In genomic region chr4:985123-985830, GRCh38 we compare ENCODE assay signal across 6 cellular contexts. TPM values are rescaled to one million over a fixed set of nuclear protein-coding genes. Genes with fewer than 3 reads are reported as not detected.
A peak's percentile ranks its signal among the peaks of the same experiment; 100 is the strongest.
DNase-seq lines count a peak whose midpoint lies in the region; ATAC-seq and TF ChIP-seq lines count a peak whose summit lies in the region.

No MANE protein-coding gene starts in this region.

- DNase-seq in GM10248 (ENCODE audit: extremely low spot score) (peak; percentile 63), glutamatergic neuron (no peak)
- peak; percentile 91 for DNase-seq in activated CD4-positive, alpha-beta T cell treated with anti-CD3 and anti-CD28 coated beads, Interleukin-2, amount 10 ng/mL, durations not matched to agents 24 days and 14 days
- peak; percentile 51 to 82 (median 58) for DNase-seq in stimulated activated CD4-positive, alpha-beta T cell treated with anti-CD3 and anti-CD28 coated beads, TNF-alpha, amount 100 ng/mL, for 24 hours (ENCODE audit: low read depth in 3 of 3)

- POLR2A ChIA-PET in GM10248 (lab: Yijun Ruan, JAX): no interaction called here

- H3K27ac Mint-ChIP-seq in activated CD4-positive, alpha-beta T cell treated with anti-CD3 and anti-CD28 coated beads, Interleukin-2, amount 10 ng/mL, durations not matched to agents 24 days and 14 days: no peak overlapping the region
- no peak overlapping the region for H3K27ac Mint-ChIP-seq in glutamatergic neuron (ENCODE audit: unreplicated experiment)

- no peaks in the 10 kb centered on the region for H3K36me3 Mint-ChIP-seq in activated CD4-positive, alpha-beta T cell treated with anti-CD3 and anti-CD28 coated beads, Interleukin-2, amount 10 ng/mL, durations not matched to agents 24 days and 14 days (ENCODE audit: low read depth)
- no peaks in the 10 kb centered on the region for H3K36me3 Mint-ChIP-seq in glutamatergic neuron (ENCODE audit: unreplicated experiment)

- peak overlapping the region; percentile 66 for H3K4me3 Mint-ChIP-seq in activated CD4-positive, alpha-beta T cell treated with anti-CD3 and anti-CD28 coated beads, Interleukin-2, amount 10 ng/mL, durations not matched to agents 24 days and 14 days
- peak overlapping the region; percentile 92 for H3K4me3 Mint-ChIP-seq in glutamatergic neuron (ENCODE audit: unreplicated experiment)

- no peaks in the 10 kb centered on the region for H3K9me3 Mint-ChIP-seq in activated CD4-positive, alpha-beta T cell treated with anti-CD3 and anti-CD28 coated beads, Interleukin-2, amount 10 ng/mL, durations not matched to agents 24 days and 14 days
- peaks cover 1% of the 10 kb centered on the region for H3K9me3 Mint-ChIP-seq in glutamatergic neuron (ENCODE audit: unreplicated experiment)

- intact Hi-C loops in activated CD4-positive, alpha-beta T cell treated with anti-CD3 and anti-CD28 coated beads, Interleukin-2, amount 10 ng/mL, durations not matched to agents 24 days and 14 days (cut with micrococcal nuclease): loop anchor here (5.0 kb wide), 1 partner anchor 313 kb away; the partner anchor contains the start of genes ATP5ME and MYL5

- CTCF ChIA-PET in GM10248 (lab: Yijun Ruan, JAX): interaction anchor here (1.5 to 4.8 kb wide), 2 partner anchors 21 to 243 kb away, joined by 3 to 43 read pairs; no protein-coding TSS in a partner anchor

- H3K27me3 Mint-ChIP-seq in activated CD4-positive, alpha-beta T cell treated with anti-CD3 and anti-CD28 coated beads, Interleukin-2, amount 10 ng/mL, durations not matched to agents 24 days and 14 days: no peaks in the 10 kb centered on the region
- peaks cover 5% of the 10 kb centered on the region for H3K27me3 Mint-ChIP-seq in glutamatergic neuron (ENCODE audit: unreplicated experiment)

- no peak for ATAC-seq in GM18867 (IDR thresholded peaks at IDR 0.05; ENCODE audit: unreplicated experiment)
- no peak for ATAC-seq in HG03571 (IDR thresholded peaks at IDR 0.05; ENCODE audit: unreplicated experiment)

- H3K4me1 Mint-ChIP-seq in activated CD4-positive, alpha-beta T cell treated with anti-CD3 and anti-CD28 coated beads, Interleukin-2, amount 10 ng/mL, durations not matched to agents 24 days and 14 days: peaks cover 15% of the 10 kb centered on the region
- H3K4me1 Mint-ChIP-seq in glutamatergic neuron (ENCODE audit: low read depth, unreplicated experiment): peaks cover 20% of the 10 kb centered on the region

- TF ChIP-seq CTCF in GM10248 (IDR thresholded peaks at IDR 0.05; ENCODE audit: control extremely low read depth, extremely low read depth, low read depth, missing control alignments) (no peak), glutamatergic neuron (IDR thresholded peaks at IDR 0.05; ENCODE audit: partially characterized antibody, unreplicated experiment) (no peak)

RNA-seq across cellular contexts. Expression of gene IDUA, which starts 1.6 kb away (rescaled TPM):
- 30.4 and 31.2 TPM in 2 replicates for total RNA-seq in activated CD4-positive, alpha-beta T cell treated with anti-CD3 and anti-CD28 coated beads, Interleukin-2, amount 10 ng/mL, durations not matched to agents 24 days and 14 days
- 20.3 TPM for total RNA-seq in glutamatergic neuron (ENCODE audit: unreplicated experiment)

RNA-seq across cellular contexts. Expression of gene SLC26A1, which starts 7.9 kb away (rescaled TPM):
- total RNA-seq in activated CD4-positive, alpha-beta T cell treated with anti-CD3 and anti-CD28 coated beads, Interleukin-2, amount 10 ng/mL, durations not matched to agents 24 days and 14 days: 0.26 TPM in 1 of 2 replicates, not detected in the other
- total RNA-seq in glutamatergic neuron (ENCODE audit: unreplicated experiment): 0.54 TPM

RNA-seq across cellular contexts. Expression of gene DGKQ, which starts 11.9 kb away (rescaled TPM):
- total RNA-seq in activated CD4-positive, alpha-beta T cell treated with anti-CD3 and anti-CD28 coated beads, Interleukin-2, amount 10 ng/mL, durations not matched to agents 24 days and 14 days: 15.2 and 16.6 TPM in 2 replicates
- 26.2 TPM for total RNA-seq in glutamatergic neuron (ENCODE audit: unreplicated experiment)

RNA-seq across cellular contexts. Expression of gene FGFRL1, which starts 26.1 kb away (rescaled TPM):
- 18.2 and 18.9 TPM in 2 replicates for total RNA-seq in activated CD4-positive, alpha-beta T cell treated with anti-CD3 and anti-CD28 coated beads, Interleukin-2, amount 10 ng/mL, durations not matched to agents 24 days and 14 days
- 20.9 TPM for total RNA-seq in glutamatergic neuron (ENCODE audit: unreplicated experiment)

RNA-seq across cellular contexts. Expression of gene TMEM175, which starts 53.0 kb away (rescaled TPM):
- 12.7 and 13.9 TPM in 2 replicates for total RNA-seq in activated CD4-positive, alpha-beta T cell treated with anti-CD3 and anti-CD28 coated beads, Interleukin-2, amount 10 ng/mL, durations not matched to agents 24 days and 14 days
- total RNA-seq in glutamatergic neuron (ENCODE audit: unreplicated experiment): 62.7 TPM
